10 cellular contexts compared by ENCODE assay signal in the genomic region with DNA sequence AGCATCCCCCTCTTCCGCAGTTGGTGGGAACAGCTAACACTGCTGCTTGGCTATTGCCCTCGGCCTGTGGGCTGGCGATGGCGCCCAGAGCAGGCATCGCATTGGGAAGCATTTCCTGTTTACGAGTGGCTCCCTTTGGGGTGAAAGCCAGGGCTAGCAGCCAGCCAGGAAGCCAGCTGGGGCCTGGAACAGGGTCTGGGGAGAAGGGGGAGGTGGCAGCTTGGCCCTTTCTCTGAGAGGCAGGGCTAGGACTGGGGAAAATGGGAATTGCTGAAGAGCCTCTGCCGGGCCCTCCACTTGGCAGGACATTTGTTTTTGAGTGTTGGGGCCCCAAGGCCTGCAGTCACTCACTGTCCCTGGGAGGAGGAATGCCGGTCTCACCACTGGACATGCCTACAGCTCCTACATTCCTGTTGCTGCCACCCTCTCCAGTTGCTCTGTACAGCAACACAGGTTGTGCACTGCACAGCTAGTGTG. TPM values are rescaled to one million over a fixed set of nuclear protein-coding genes. Genes with fewer than 3 reads are reported as not detected.
DNase-seq lines count a peak whose midpoint lies in the region; ATAC-seq, FAIRE-seq and TF ChIP-seq lines count a peak whose summit lies in the region.
"Had no signal": no experiment of that assay in that cellular context is flagged by ENCODE, and none has a peak within 500 bp of the region (broad histone marks: within the 10 kb centered on the region; RNA-seq: fewer than 3 reads in every experiment).

No MANE protein-coding gene starts in this region.

- TF ChIP-seq CTCF in H1 (IDR thresholded peaks at IDR 0.05; ENCODE audit: control extremely low read depth in 1 of 3, insufficient read depth in 1 of 3, low read depth in 1 of 3, low read length in 3 of 3): no peak
- TF ChIP-seq CTCF in tibial nerve (IDR thresholded peaks at IDR 0.05): no peak

- peak overlapping the region; percentile 53; the same call in 1 of the 2 replicates for H2BK15ac ChIP-seq in H1 (ENCODE audit: low read length)

- peak overlapping the region; percentile 89 for H2BK20ac ChIP-seq in H1 (ENCODE audit: low read length)

- H4K91ac ChIP-seq in H1 (replicated peaks; ENCODE audit: insufficient read length, low read length): peak overlapping the region; percentile 68

- H3K56ac ChIP-seq in H1 (replicated peaks; ENCODE audit: insufficient read length, low read depth, low read length): no peak overlapping the region

- 86% methylated on average over 8 of the region's 8 CpGs; no CpG with 5 or more reads in 1 of the 2 experiments for WGBS in H1 (ENCODE audit: extremely low coverage in 1 of 2, insufficient coverage in 1 of 2, insufficient read length in 1 of 2, insufficient replicate concordance in 2 of 2, low coverage in 1 of 2, low lambda C conversion rate in 2 of 2, missing lambda C conversion rate in 1 of 2), 2 experiments
- WGBS in tibial nerve, 2 donors: 27 to 39% methylated on average over 8 of the region's 8 CpGs

- CTCF ChIA-PET in H1 (lab: Charles Lee; ENCODE audit: partially characterized antibody): interaction anchor here (0.8 to 6.8 kb wide), 15 partner anchors 8 to 82 kb away, joined by 3 to 57 read pairs (median 5); no protein-coding TSS in a partner anchor

- no peak overlapping the region for H3K23ac ChIP-seq in H1 (ENCODE audit: insufficient read length)

- H3K36me3 ChIP-seq in H1 (ENCODE audit: control insufficient read depth in 2 of 4, insufficient read depth in 4 of 4, low read length in 3 of 4) (no peaks in the 10 kb centered on the region), tibial nerve (no peaks in the 10 kb centered on the region)

- no peak overlapping the region for H4K5ac ChIP-seq in H1 (ENCODE audit: insufficient read length, low read depth, low read length)

- H3K9me3 ChIP-seq in H1 (ENCODE audit: insufficient read depth in 2 of 2, low read depth in 1 of 2, low read length in 1 of 2) (no peaks in the 10 kb centered on the region), tibial nerve (no peaks in the 10 kb centered on the region)

- H3K27me3 ChIP-seq in H1 (replicated peaks in 1 of 4; ENCODE audit: control insufficient read depth in 3 of 4, extremely low read depth in 1 of 4, insufficient read depth in 3 of 4, low read length in 3 of 4) (peaks cover 0 to 8% (median 3%) of the 10 kb centered on the region in 4 experiments; a peak in 4 of 7 replicates), tibial nerve (no peaks in the 10 kb centered on the region)

- H3K4me1 ChIP-seq in H1 (replicated peaks in 1 of 4; ENCODE audit: control insufficient read depth in 3 of 4, insufficient read depth in 4 of 4, low read length in 3 of 4) (peaks cover 0 to 21% (median 14%) of the 10 kb centered on the region in 4 experiments; a peak in 6 of 7 replicates), tibial nerve (peaks cover 9 to 91% (median 82%) of the 10 kb centered on the region in 4 donors)

- TF ChIP-seq POLR2A in H1 (IDR thresholded peaks at IDR 0.05; ENCODE audit: control extremely low read depth in 1 of 2, low read depth in 2 of 2, low read length in 2 of 2) (no peak), tibial nerve (IDR thresholded peaks at IDR 0.05) (no peak)

- peaks cover 3% of the 10 kb centered on the region for H3K79me1 ChIP-seq in H1 (ENCODE audit: low read depth, low read length)

- H3K23me2 ChIP-seq in H1 (ENCODE audit: low read depth, low read length): peaks cover 6% of the 10 kb centered on the region; the same call in 1 of the 2 replicates

- no peak for ATAC-seq in GM21390 (IDR thresholded peaks at IDR 0.05; ENCODE audit: unreplicated experiment)
- no peak for ATAC-seq in GM18870 (IDR thresholded peaks at IDR 0.05; ENCODE audit: unreplicated experiment)
- ATAC-seq: activated CD4-positive, alpha-beta T cell treated with anti-CD3 and anti-CD28 coated beads for 36 hours had no signal

- POLR2A ChIA-PET in H1 (lab: Charles Lee; ENCODE audit: partially characterized antibody): interaction anchor here (1.0 to 2.2 kb wide), 8 partner anchors 8 to 113 kb away, joined by 3 to 13 read pairs (median 4); partner anchors contain the start of gene VAC14

- no peak for TF ChIP-seq RAD21 in H1 (IDR thresholded peaks at IDR 0.05 in 1 of 2, conservative IDR thresholded peaks at IDR 0.05 in 1 of 2; ENCODE audit: low read depth in 2 of 2, low read length in 2 of 2)

- no peak for TF ChIP-seq EP300 in H1 (IDR thresholded peaks at IDR 0.05; ENCODE audit: borderline replicate concordance in 1 of 2, low read depth in 2 of 2, low read length in 2 of 2)
- TF ChIP-seq EP300 in tibial nerve (IDR thresholded peaks at IDR 0.05): peak; percentile 14 to 85

- peak overlapping the region; percentile 84; the same call in 1 of the 2 replicates for H2AK5ac ChIP-seq in H1 (ENCODE audit: low read depth, low read length)

- DNase-seq in NCI-H446 treated with DMSO at 0.1 percent for 48 hours (lab: John Stamatoyannopoulos, UW): peak; percentile 25
- no peak for DNase-seq in H1 (ENCODE audit: low read depth in 1 of 2, low spot score in 2 of 2)
- peak; percentile 92 for DNase-seq in medulla oblongata (ENCODE audit: extremely low spot score)
- DNase-seq in tibial nerve (ENCODE audit: low spot score in 2 of 2): peak in 1 of 2 donors; percentile 43
- DNase-seq in RKO (ENCODE audit: low spot score): no peak
- no peak for DNase-seq in mesenteric fat pad (ENCODE audit: low spot score)
- DNase-seq: activated CD4-positive, alpha-beta T cell treated with anti-CD3 and anti-CD28 coated beads for 36 hours had no signal

- no peak for FAIRE-seq in H1 (lab: Jason Lieb, UNC)
- FAIRE-seq: endometrium had no signal

- H4K8ac ChIP-seq in H1 (ENCODE audit: extremely low read depth, insufficient read depth, low read length): peak overlapping the region; percentile 65; the same call in 1 of the 2 replicates

- no peaks in the 10 kb centered on the region; a peak in 1 of 4 replicates for H3K79me2 ChIP-seq in H1 (ENCODE audit: control insufficient read depth in 1 of 2, insufficient read depth in 2 of 2, low read length in 2 of 2)

- no peak overlapping the region for H2BK120ac ChIP-seq in H1 (replicated peaks; ENCODE audit: low read depth, low read length)

- H3K9ac ChIP-seq in H1 (replicated peaks in 1 of 4; ENCODE audit: extremely low read depth in 1 of 4, low read depth in 3 of 4, low read length in 3 of 4): no peak overlapping the region; a peak in 1 of 7 replicates

- H3K27ac ChIP-seq in H1 (ENCODE audit: low read depth, low read length): no peak overlapping the region
- peak overlapping the region; percentile 81 to 97 (median 91) for H3K27ac ChIP-seq in tibial nerve

- H3K4me3 ChIP-seq in H1 (ENCODE audit: extremely low read depth in 1 of 4, insufficient read depth in 2 of 4, low read depth in 3 of 4, low read length in 4 of 4) (no peak overlapping the region), tibial nerve (no peak overlapping the region)

- H3K4me2 ChIP-seq in H1 (ENCODE audit: insufficient read depth in 1 of 2, low read depth in 2 of 2, low read length in 2 of 2): no peak overlapping the region

- H2BK5ac ChIP-seq in H1 (ENCODE audit: low read depth, low read length): peak overlapping the region; percentile 91

- H3K14ac ChIP-seq in H1 (ENCODE audit: insufficient read length): no peak overlapping the region

- H4K20me1 ChIP-seq in H1 (replicated peaks in 1 of 2; ENCODE audit: control insufficient read depth in 1 of 2, insufficient read depth in 2 of 2, low read length in 2 of 2): peaks cover 0 to 9% of the 10 kb centered on the region in 2 experiments

- no peak overlapping the region for H2AFZ ChIP-seq in H1 (ENCODE audit: low read length)

- no peak overlapping the region for H3K4ac ChIP-seq in H1 (replicated peaks; ENCODE audit: insufficient read length, low read depth, low read length)

- peak overlapping the region; percentile 97; the same call in 1 of the 2 replicates for H2BK12ac ChIP-seq in H1 (ENCODE audit: low read depth, low read length)

- H3K18ac ChIP-seq in H1 (ENCODE audit: extremely low read depth, low read length): no peak overlapping the region

TF ChIP-seq in H1, 55 proteins besides CTCF, POLR2A, EP300 and RAD21:
- TF ChIP-seq, protein P1, sequence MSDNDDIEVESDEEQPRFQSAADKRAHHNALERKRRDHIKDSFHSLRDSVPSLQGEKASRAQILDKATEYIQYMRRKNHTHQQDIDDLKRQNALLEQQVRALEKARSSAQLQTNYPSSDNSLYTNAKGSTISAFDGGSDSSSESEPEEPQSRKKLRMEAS (IDR thresholded peaks at IDR 0.05): no peak
- TF ChIP-seq CEBPB (IDR thresholded peaks at IDR 0.05; ENCODE audit: low read depth, low read length): no peak
- 0 out of 2 replicates have a peak, but pooled peaks have one; percentile 23 for TF ChIP-seq GABPA (IDR thresholded peaks at IDR 0.05; ENCODE audit: borderline replicate concordance, insufficient read depth, low read length)
TF ChIP-seq in H1: peak in this region for 1.

RNA-seq across cellular contexts. Expression of gene MTSS2, which starts 2.5 kb away (rescaled TPM):
- total RNA-seq in H1 (2021; fragmentation: NEBNext Ultra II Directional; extraction: Animal tissue kit (Norgen Biotek cat#: 25700)): 34.2 and 36.7 TPM in 2 replicates
- 23.3 and 33.8 TPM in 2 replicates for polyA plus RNA-seq in H1 (2011; rRNA removed)
- 26.1 TPM for polyA plus RNA-seq in H1 (2011; cell fraction: cytosol; rRNA removed)
- 34.8 TPM for polyA plus RNA-seq in H1 (2011; cell fraction: nucleus; rRNA removed)
- 22.4 to 38.9 TPM (median 37.5 TPM) in 4 replicates for polyA plus RNA-seq in H1 (2012, experiment 1 of 2)
- polyA plus RNA-seq in H1 (2012, experiment 2 of 2): 14.0 TPM
- 32.8 TPM for polyA plus RNA-seq in H1 (2013, experiment 1 of 2)
- 34.0 TPM for polyA plus RNA-seq in H1 (2013, experiment 2 of 2)
- 13.3 and 15.3 TPM in 2 replicates for polyA minus RNA-seq in H1 (2011; rRNA and poly(A)+ RNA removed)
- 23.2 TPM for polyA minus RNA-seq in H1 (2011; cell fraction: cytosol; rRNA and poly(A)+ RNA removed)
- polyA minus RNA-seq in H1 (2011; cell fraction: nucleus; rRNA and poly(A)+ RNA removed): 18.2 TPM
- 10 to 100 TPM; 24.1 to 40.6 (median 35.4) TPM for total RNA-seq in tibial nerve
- 50.3 TPM for total RNA-seq in mesenteric fat pad

RNA-seq across cellular contexts. Expression of gene IL34, which starts 41.9 kb away (rescaled TPM):
- 4.0 and 4.6 TPM in 2 replicates for total RNA-seq in H1 (2021; fragmentation: NEBNext Ultra II Directional; extraction: Animal tissue kit (Norgen Biotek cat#: 25700))
- 5.6 and 8.0 TPM in 2 replicates for polyA plus RNA-seq in H1 (2011; rRNA removed)
- 6.7 TPM for polyA plus RNA-seq in H1 (2011; cell fraction: cytosol; rRNA removed)
- polyA plus RNA-seq in H1 (2011; cell fraction: nucleus; rRNA removed): 9.0 TPM
- 4.6 to 6.5 TPM (median 5.2 TPM) in 4 replicates for polyA plus RNA-seq in H1 (2012, experiment 1 of 2)
- 3.3 TPM for polyA plus RNA-seq in H1 (2012, experiment 2 of 2)
- polyA plus RNA-seq in H1 (2013, experiment 1 of 2): 2.7 TPM
- 3.3 TPM for polyA plus RNA-seq in H1 (2013, experiment 2 of 2)
- 1.7 and 2.2 TPM in 2 replicates for polyA minus RNA-seq in H1 (2011; rRNA and poly(A)+ RNA removed)
- polyA minus RNA-seq in H1 (2011; cell fraction: cytosol; rRNA and poly(A)+ RNA removed): 4.3 TPM
- polyA minus RNA-seq in H1 (2011; cell fraction: nucleus; rRNA and poly(A)+ RNA removed): 1.5 TPM
- total RNA-seq in tibial nerve (10 to 100 TPM; 49.6 to 89.4 (median 60.9) TPM), mesenteric fat pad (2.4 TPM)
- total RNA-seq: activated CD4-positive, alpha-beta T cell treated with anti-CD3 and anti-CD28 coated beads for 36 hours had no signal

Comparison
In these comparisons a context has a peak if more than half of its experiments do, and no peak if none do; other contexts are left out.
1. DNase-seq: peak in NCI-H446 treated with DMSO at 0.1 percent for 48 hours (single experiment) and medulla oblongata (single experiment); none in H1 (0 of 2), RKO (single experiment) and mesenteric fat pad (single experiment).